In genomic region chr9:72473474-72474241, GRCh38 we compare ENCODE assay signal across 8 cellular contexts.
DNase-seq lines count a peak whose midpoint lies in the region; ATAC-seq lines count a peak whose summit lies in the region.

No MANE protein-coding gene starts in this region.

- DNase-seq in GM03348 (ENCODE audit: low spot score) (peak; percentile 13), fibroblast of peridontal ligament (ENCODE audit: extremely low read depth) (peak; percentile 67), DMS79 treated with DMSO at 0.1 percent for 48 hours (lab: John Stamatoyannopoulos, UW) (no peak), middle frontal gyrus (ENCODE audit: extremely low spot score, low spot score) (no peak), NCI-H446 treated with DMSO at 0.1 percent for 48 hours (lab: John Stamatoyannopoulos, UW) (no peak), DMS 273 (lab: John Stamatoyannopoulos, UW; ENCODE audit: unreplicated experiment) (no peak)

- ATAC-seq in GM21367 (IDR thresholded peaks at IDR 0.05; ENCODE audit: unreplicated experiment) = peak; percentile 77
- ATAC-seq in HG03439 (IDR thresholded peaks at IDR 0.05; ENCODE audit: unreplicated experiment) = peak; percentile 86

Comparison
In these comparisons a context has a peak if more than half of its experiments do, and no peak if none do; other contexts are left out.
1. DNase-seq: peak in GM03348 (single experiment) and fibroblast of peridontal ligament (single experiment); none in DMS79 treated with DMSO at 0.1 percent for 48 hours (single experiment), middle frontal gyrus (single experiment), NCI-H446 treated with DMSO at 0.1 percent for 48 hours (single experiment) and DMS 273 (single experiment).